In the genomic region with DNA sequence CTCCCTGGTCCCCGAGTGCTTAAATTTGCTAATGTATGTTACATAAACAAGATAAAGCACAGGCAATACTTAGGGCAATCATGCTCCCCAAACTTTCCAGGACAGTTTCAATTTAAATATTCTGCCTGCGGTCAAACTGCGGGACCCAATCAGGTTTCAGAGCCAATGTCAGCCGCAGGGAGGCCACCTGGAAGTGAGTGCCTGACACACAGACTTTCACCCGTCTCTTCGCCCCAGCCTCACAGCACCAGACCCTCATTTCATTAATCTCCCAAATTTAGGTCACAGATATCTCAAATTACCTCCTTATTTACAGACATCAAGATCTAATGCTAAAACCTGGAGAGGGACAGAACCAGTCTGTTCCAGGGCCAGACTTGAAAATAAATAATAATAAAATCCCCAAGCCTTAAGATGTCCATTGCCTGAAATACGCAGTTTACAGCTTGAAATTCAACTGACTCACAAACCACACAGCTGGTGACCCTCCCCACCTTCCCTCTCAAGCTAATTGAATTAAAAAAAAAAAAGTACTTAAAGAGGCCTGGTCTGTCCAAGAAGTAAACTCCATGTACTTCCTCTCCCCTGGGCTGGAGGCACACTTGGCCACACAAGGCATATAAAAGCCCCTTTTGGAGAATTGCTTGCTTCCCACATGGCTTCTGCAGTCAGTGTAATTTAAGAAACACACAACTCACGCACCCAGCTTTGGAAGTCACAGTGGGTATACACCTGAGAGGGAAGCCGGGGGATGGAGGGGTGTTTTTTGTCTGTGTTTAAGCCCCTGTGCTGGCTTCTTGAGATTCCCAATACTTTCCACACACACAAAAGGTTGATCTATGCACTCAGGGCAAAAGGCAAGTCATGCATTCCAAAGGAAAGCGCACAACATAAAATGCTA, we compare ENCODE assay signal across 1 cellular context.
A peak's percentile ranks its signal among the peaks of the same experiment; 100 is the strongest.
TF ChIP-seq lines count a peak whose summit lies in the region.

No MANE protein-coding gene starts in this region.

TF ChIP-seq in K562, 482 proteins besides CTCF, POLR2A, EP300 and RAD21:
- TF ChIP-seq NFYB (IDR thresholded peaks at IDR 0.05; ENCODE audit: extremely low read depth, insufficient read length): peak; percentile 37
- TF ChIP-seq, protein P1, sequence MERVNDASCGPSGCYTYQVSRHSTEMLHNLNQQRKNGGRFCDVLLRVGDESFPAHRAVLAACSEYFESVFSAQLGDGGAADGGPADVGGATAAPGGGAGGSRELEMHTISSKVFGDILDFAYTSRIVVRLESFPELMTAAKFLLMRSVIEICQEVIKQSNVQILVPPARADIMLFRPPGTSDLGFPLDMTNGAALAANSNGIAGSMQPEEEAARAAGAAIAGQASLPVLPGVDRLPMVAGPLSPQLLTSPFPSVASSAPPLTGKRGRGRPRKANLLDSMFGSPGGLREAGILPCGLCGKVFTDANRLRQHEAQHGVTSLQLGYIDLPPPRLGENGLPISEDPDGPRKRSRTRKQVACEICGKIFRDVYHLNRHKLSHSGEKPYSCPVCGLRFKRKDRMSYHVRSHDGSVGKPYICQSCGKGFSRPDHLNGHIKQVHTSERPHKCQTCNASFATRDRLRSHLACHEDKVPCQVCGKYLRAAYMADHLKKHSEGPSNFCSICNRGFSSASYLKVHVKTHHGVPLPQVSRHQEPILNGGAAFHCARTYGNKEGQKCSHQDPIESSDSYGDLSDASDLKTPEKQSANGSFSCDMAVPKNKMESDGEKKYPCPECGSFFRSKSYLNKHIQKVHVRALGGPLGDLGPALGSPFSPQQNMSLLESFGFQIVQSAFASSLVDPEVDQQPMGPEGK (CRISPR knock-in tag; IDR thresholded peaks at IDR 0.05; ENCODE audit: borderline replicate concordance): no peak
